Comparison of ENCODE assay signal across 8 cellular contexts in the genomic region with DNA sequence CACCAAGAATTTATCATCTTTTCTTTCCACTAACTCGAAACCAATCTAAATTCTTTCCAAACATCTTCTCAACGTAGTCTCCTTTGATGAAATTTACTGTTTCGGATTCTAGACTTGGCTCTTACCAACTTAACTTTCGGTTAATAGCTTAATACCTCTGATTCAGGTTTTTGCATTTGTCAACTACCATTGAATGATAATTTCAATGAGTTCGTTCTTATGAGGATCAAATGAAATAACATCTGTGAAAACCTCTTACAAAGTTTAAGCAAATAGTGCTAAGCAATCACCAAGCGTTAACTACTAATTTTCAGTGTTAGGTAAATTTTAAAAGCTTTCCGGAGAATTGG. TPM values are rescaled to one million over a fixed set of nuclear protein-coding genes. Genes with fewer than 3 reads are reported as not detected.
DNase-seq lines count a peak whose midpoint lies in the region; ATAC-seq, FAIRE-seq and TF ChIP-seq lines count a peak whose summit lies in the region.

No MANE protein-coding gene starts in this region.

- H3K36me3 ChIP-seq in A673 (ENCODE audit: insufficient read depth, low read length, poor library complexity, severe bottlenecking) (peaks cover under 1% of the 10 kb centered on the region), bronchial epithelial cell (ENCODE audit: control insufficient read depth, insufficient read depth, low read length) (peaks cover 2% of the 10 kb centered on the region), muscle layer of duodenum (ENCODE audit: control insufficient read depth in 1 of 2, insufficient read depth in 2 of 2, low read length in 2 of 2) (peaks cover 0 to 3% of the 10 kb centered on the region in 2 donors)

- CTCF ChIA-PET in A673 (lab: Charles Lee): interaction anchor here (0.6 to 1.9 kb wide), 2 partner anchors 19 to 23 kb away, joined by 4 to 5 read pairs; partner anchors contain the start of gene PPM1G

- intact Hi-C loops in A673 (cut with micrococcal nuclease; ENCODE audit: unreplicated experiment): loop anchor here (2.0 kb wide), 1 partner anchor 61 kb away; the partner anchor contains the start of gene IFT172

- H3K9me3 ChIP-seq in A673 (ENCODE audit: low read depth, low read length, poor library complexity, severe bottlenecking): no peaks in the 10 kb centered on the region
- no peaks in the 10 kb centered on the region for H3K9me3 ChIP-seq in muscle layer of duodenum (ENCODE audit: control insufficient read depth in 1 of 2, low read length in 2 of 2)

- no peak for FAIRE-seq in bronchial epithelial cell (lab: Jason Lieb, UNC)

- DNase-seq in A673 (ENCODE audit: low spot score) (no peak), HS-5 (ENCODE audit: low read depth) (peak; percentile 9), bronchial epithelial cell (ENCODE audit: low read depth) (no peak), omental fat pad (ENCODE audit: low spot score) (no peak), GF-D8 (lab: John Stamatoyannopoulos, UW) (no peak), NCI-H187 (lab: John Stamatoyannopoulos, UW) (no peak)

- H3K27me3 ChIP-seq in A673 (replicated peaks; ENCODE audit: insufficient read depth, low read depth, low read length, poor library complexity) (no peaks in the 10 kb centered on the region), bronchial epithelial cell (ENCODE audit: control insufficient read depth, insufficient read depth, low read length) (no peaks in the 10 kb centered on the region), muscle layer of duodenum (ENCODE audit: low read depth, low read length) (no peaks in the 10 kb centered on the region)

- H3K4me3 ChIP-seq in A673 (ENCODE audit: low read depth, low read length, poor library complexity, severe bottlenecking): peak overlapping the region; percentile 64
- H3K4me3 ChIP-seq in bronchial epithelial cell (ENCODE audit: low read depth, low read length): peak overlapping the region; percentile 97
- peak overlapping the region; percentile 82 to 88 for H3K4me3 ChIP-seq in muscle layer of duodenum (ENCODE audit: low read depth in 1 of 2, low read length in 2 of 2)

- H3K27ac ChIP-seq in A673 (ENCODE audit: low read depth, low read length, poor library complexity, severe bottlenecking) (peak overlapping the region; percentile 85), muscle layer of duodenum (ENCODE audit: low read length) (peak overlapping the region; percentile 88)

- POLR2A ChIA-PET in A673 (lab: Charles Lee; ENCODE audit: low non-redundant PET): interaction anchor here (0.6 kb wide), 1 partner anchor 18 kb away, joined by 4 read pairs; the partner anchor contains the start of gene PPM1G

- BruUV-seq in A673 (replicated peaks; lab: Mats Ljungman, UMichigan): TSS peak; percentile 94

- TF ChIP-seq CTCF in A673 (conservative IDR thresholded peaks at IDR 0.05; ENCODE audit: low read depth, low read length): no peak
- no peak for TF ChIP-seq CTCF in bronchial epithelial cell (IDR thresholded peaks at IDR 0.05; ENCODE audit: insufficient read depth, low read length, severe bottlenecking)
- TF ChIP-seq CTCF in omental fat pad (IDR thresholded peaks at IDR 0.05): no peak

- ATAC-seq in omental fat pad (ENCODE audit: low FRiP score) (no peak), GM19351 (IDR thresholded peaks at IDR 0.05; ENCODE audit: unreplicated experiment) (no peak)

- H3K4me1 ChIP-seq in A673 (ENCODE audit: insufficient read depth, low read length, poor library complexity, severe bottlenecking) (peaks cover 8% of the 10 kb centered on the region), muscle layer of duodenum (ENCODE audit: control insufficient read depth in 1 of 2, insufficient read depth in 2 of 2, low read length in 2 of 2) (peaks cover 8 to 33% of the 10 kb centered on the region in 2 donors)

RNA-seq across cellular contexts. Expression of gene NRBP1, which starts 0.6 kb away (rescaled TPM):
- total RNA-seq in A673 (2021): 86.3 and 93.0 TPM in 2 replicates
- 93.7 and 125 TPM in 2 replicates for total RNA-seq in bronchial epithelial cell
- total RNA-seq in omental fat pad: 10 to 100 TPM; 65.6 to 75.5 (median 71.8) TPM

RNA-seq across cellular contexts. Expression of gene KRTCAP3, which starts 14.3 kb away (rescaled TPM):
- 2.6 and 3.4 TPM in 2 replicates for total RNA-seq in A673 (2021)
- 28.4 and 29.1 TPM in 2 replicates for total RNA-seq in bronchial epithelial cell
- total RNA-seq in omental fat pad: 1 to 10 TPM in 2 of 4 donors, under 1 TPM in 1, not detected in 1; 0.75 to 1.8 (median 1.3) TPM

RNA-seq across cellular contexts. Expression of gene PPM1G, which starts 18.4 kb away (rescaled TPM):
- total RNA-seq in A673 (2021) (147 and 155 TPM in 2 replicates), bronchial epithelial cell (94.2 and 143 TPM in 2 replicates), omental fat pad (10 to 100 TPM; 44.6 to 71.9 (median 60.4) TPM)

RNA-seq across cellular contexts. Expression of gene ZNF513, which starts 47.3 kb away (rescaled TPM):
- total RNA-seq in A673 (2021) (21.3 and 22.3 TPM in 2 replicates), bronchial epithelial cell (7.1 and 9.5 TPM in 2 replicates), omental fat pad (10 to 100 TPM in 2 of 4 donors, 1 to 10 TPM in 2; 8.2 to 17.2 (median 11.1) TPM)

RNA-seq across cellular contexts. Expression of gene SNX17, which starts 57.4 kb away (rescaled TPM):
- total RNA-seq in A673 (2021) (109 and 110 TPM in 2 replicates), bronchial epithelial cell (99.3 and 102 TPM in 2 replicates), omental fat pad (100 to 1,000 TPM in 3 of 4 donors, 10 to 100 TPM in 1; 92.6 to 116 (median 105) TPM)
